ENCODE assay signal across 10 cellular contexts in the genomic region with DNA sequence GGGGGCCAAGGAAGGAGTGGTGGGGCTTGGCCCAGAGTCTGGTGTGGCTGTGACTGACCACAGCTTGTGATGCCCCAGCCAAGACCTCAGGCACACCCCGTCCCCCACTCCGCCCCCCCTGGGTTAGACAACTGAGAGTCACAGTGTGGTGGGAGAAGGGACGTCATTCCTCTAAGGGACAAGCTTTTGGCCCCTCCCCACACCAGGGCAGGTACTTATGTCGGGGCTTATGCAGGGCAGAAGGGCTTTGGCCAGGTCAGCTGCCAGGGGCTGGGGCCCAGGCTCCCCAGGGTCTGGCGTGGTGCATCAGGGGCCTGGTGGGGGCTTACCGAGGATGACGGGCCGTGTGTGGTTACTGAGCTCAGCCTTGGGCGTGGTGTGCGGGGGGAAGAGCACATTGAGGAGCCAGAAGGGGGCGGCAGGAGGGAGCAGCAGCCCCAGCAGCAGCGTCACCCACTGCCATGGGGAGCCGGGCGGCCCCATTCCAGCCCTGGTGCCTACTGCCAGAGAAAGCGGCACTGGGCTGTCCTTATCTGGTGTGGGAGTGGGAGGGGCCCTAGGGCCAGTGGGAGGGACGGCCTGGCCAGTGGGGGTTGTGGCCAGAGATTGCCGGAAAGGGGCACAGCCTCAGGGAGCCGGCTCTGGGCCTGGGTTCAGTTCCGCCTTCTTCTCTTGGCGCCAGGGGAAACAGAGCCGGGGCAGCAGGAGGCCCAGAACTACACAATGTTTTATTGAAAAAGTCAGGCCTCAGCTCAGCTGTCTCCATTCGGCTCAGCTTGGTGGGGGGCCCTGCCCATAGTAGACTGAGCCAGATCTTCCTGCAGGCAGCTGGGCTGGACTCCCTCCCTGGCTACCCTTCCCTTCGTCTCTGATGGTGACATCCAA. TPM values are rescaled to one million over a fixed set of nuclear protein-coding genes. Genes with fewer than 3 reads are reported as not detected.
DNase-seq lines count a peak whose midpoint lies in the region; ATAC-seq, FAIRE-seq and TF ChIP-seq lines count a peak whose summit lies in the region.
"Had no signal": no experiment of that assay in that cellular context is flagged by ENCODE, and none has a peak within 500 bp of the region (broad histone marks: within the 10 kb centered on the region; RNA-seq: fewer than 3 reads in every experiment).

LCAT (minus strand) TSS at position 502 of the 885 bp plus-strand sequence; CDS start at position 483, 19 bp downstream.

- intact Hi-C loops in Caco-2 (cut with micrococcal nuclease; ENCODE audit: unreplicated experiment), result no loop called here
- intact Hi-C loops in activated T-helper 2 cell treated with anti-CD3 and anti-CD28 coated beads, Interferon-gamma antibody, Interleukin-2, Interleukin-4, amounts not matched to agents 10 μg/mL and 5 μg/mL and 100 μg/mL, durations not matched to agents 14 hours and 24 hours and 36 hours (cut with micrococcal nuclease), result no loop called here
- intact Hi-C loops in pancreas (cut with DNase I), result no loop called here

- H3K27ac ChIP-seq in cardiac muscle cell, result no peak within 1 kb of the TSS
- H3K27ac ChIP-seq in pancreas, result no peak within 1 kb of the TSS

- TF ChIP-seq CTCF in Caco-2 (IDR thresholded peaks at IDR 0.05; ENCODE audit: insufficient read depth in 1 of 2, low read depth in 1 of 2, low read length in 1 of 2, severe bottlenecking in 1 of 2, unreplicated experiment in 1 of 2) (no peak), cardiac muscle cell (IDR thresholded peaks at IDR 0.05; ENCODE audit: low read depth, low read length) (no peak), pancreas (IDR thresholded peaks at IDR 0.05) (no peak)

- peaks cover 6% of the 10 kb centered on the region for H3K4me1 Mint-ChIP-seq in Caco-2 (ENCODE audit: low read depth, unreplicated experiment)
- peaks cover 16% of the 10 kb centered on the region for H3K4me1 Mint-ChIP-seq in activated T-helper 2 cell treated with anti-CD3 and anti-CD28 coated beads, Interferon-gamma antibody, Interleukin-2, Interleukin-4, amounts not matched to agents 10 μg/mL and 5 μg/mL and 100 μg/mL, durations not matched to agents 14 hours and 24 hours and 36 hours (ENCODE audit: low read depth)

- ATAC-seq in pancreas (peak in 3 of 4 donors; percentile 10 to 25 (median 20)), GM21423 (IDR thresholded peaks at IDR 0.05; ENCODE audit: unreplicated experiment) (no peak)

- H3K9me3 Mint-ChIP-seq in Caco-2 (ENCODE audit: unreplicated experiment), result no peaks in the 10 kb centered on the region
- no peaks in the 10 kb centered on the region for H3K9me3 Mint-ChIP-seq in activated T-helper 2 cell treated with anti-CD3 and anti-CD28 coated beads, Interferon-gamma antibody, Interleukin-2, Interleukin-4, amounts not matched to agents 10 μg/mL and 5 μg/mL and 100 μg/mL, durations not matched to agents 14 hours and 24 hours and 36 hours
- H3K9me3 Mint-ChIP-seq: activated naive CD4-positive, alpha-beta T cell treated with anti-CD3 and anti-CD28 coated beads, Interleukin-2, amount 50 U/mL, for 24 hours had no signal

- CTCF ChIA-PET in Caco-2 (lab: Charles Lee), result interaction anchor here (0.6 to 1.2 kb wide), 3 partner anchors 8 to 37 kb away, joined by 3 to 4 read pairs (median 4); no protein-coding TSS in a partner anchor

- no peaks in the 10 kb centered on the region for H3K27me3 ChIP-seq in Caco-2 (replicated peaks; ENCODE audit: control insufficient read depth, insufficient read depth, low read length)
- H3K27me3 ChIP-seq in cardiac muscle cell, result no peaks in the 10 kb centered on the region
- no peaks in the 10 kb centered on the region for H3K27me3 ChIP-seq in pancreas

- H3K27ac Mint-ChIP-seq in Caco-2 (ENCODE audit: unreplicated experiment), result no peak within 1 kb of the TSS
- no peak within 1 kb of the TSS for H3K27ac Mint-ChIP-seq in activated T-helper 2 cell treated with anti-CD3 and anti-CD28 coated beads, Interferon-gamma antibody, Interleukin-2, Interleukin-4, amounts not matched to agents 10 μg/mL and 5 μg/mL and 100 μg/mL, durations not matched to agents 14 hours and 24 hours and 36 hours
- H3K27ac Mint-ChIP-seq: activated naive CD4-positive, alpha-beta T cell treated with anti-CD3 and anti-CD28 coated beads, Interleukin-2, amount 50 U/mL, for 24 hours had no signal

- H3K4me1 ChIP-seq in Caco-2 (peaks cover 6% of the 10 kb centered on the region; the same call in 1 of the 2 replicates), cardiac muscle cell (ENCODE audit: low read depth) (no peaks in the 10 kb centered on the region), pancreas (no peaks in the 10 kb centered on the region)

- H3K36me3 ChIP-seq in Caco-2 (ENCODE audit: control insufficient read depth, insufficient read depth, low read length) (peaks cover 4% of the 10 kb centered on the region), cardiac muscle cell (peaks cover 30% of the 10 kb centered on the region), pancreas (peaks cover 4 to 45% (median 16%) of the 10 kb centered on the region in 3 donors)

- no peak for FAIRE-seq in pancreas (lab: Jason Lieb, UNC)

- WGBS in pancreas, 2 donors, result 82% methylated on average over 23 of the region's 23 CpGs

- no peaks in the 10 kb centered on the region for H3K27me3 Mint-ChIP-seq in Caco-2 (ENCODE audit: insufficient read depth, unreplicated experiment)
- no peaks in the 10 kb centered on the region for H3K27me3 Mint-ChIP-seq in activated T-helper 2 cell treated with anti-CD3 and anti-CD28 coated beads, Interferon-gamma antibody, Interleukin-2, Interleukin-4, amounts not matched to agents 10 μg/mL and 5 μg/mL and 100 μg/mL, durations not matched to agents 14 hours and 24 hours and 36 hours (ENCODE audit: low read depth)
- H3K27me3 Mint-ChIP-seq: activated naive CD4-positive, alpha-beta T cell treated with anti-CD3 and anti-CD28 coated beads, Interleukin-2, amount 50 U/mL, for 24 hours had no signal

- POLR2A ChIA-PET in Caco-2 (lab: Charles Lee), result interaction anchor here (0.6 kb wide), 1 partner anchor 249 kb away, joined by 6 read pairs; no protein-coding TSS in a partner anchor

- BruUV-seq in Caco-2 (replicated peaks; lab: Mats Ljungman, UMichigan), result no TSS peak

- H3K36me3 Mint-ChIP-seq in Caco-2 (ENCODE audit: insufficient read depth, unreplicated experiment), result peaks cover 93% of the 10 kb centered on the region
- peaks cover 21% of the 10 kb centered on the region for H3K36me3 Mint-ChIP-seq in activated T-helper 2 cell treated with anti-CD3 and anti-CD28 coated beads, Interferon-gamma antibody, Interleukin-2, Interleukin-4, amounts not matched to agents 10 μg/mL and 5 μg/mL and 100 μg/mL, durations not matched to agents 14 hours and 24 hours and 36 hours (ENCODE audit: low read depth)

- DNase-seq in Caco-2 (no peak), cardiac muscle cell (ENCODE audit: low read depth in 1 of 2, low spot score in 1 of 2) (peak in 1 of 2 donors; percentile 67), pancreas (peak in 1 of 6 donors; percentile 76), NCI-H1092 (lab: John Stamatoyannopoulos, UW) (no peak), NCI-H226 (no peak), iPS-NIHi7 (ENCODE audit: extremely low spot score) (no peak)
- no peak for DNase-seq in activated T-helper 2 cell treated with anti-CD3 and anti-CD28 coated beads, Interferon-gamma antibody, Interleukin-2, Interleukin-4, amounts not matched to agents 10 μg/mL and 5 μg/mL and 100 μg/mL, durations not matched to agents 14 hours and 24 hours and 36 hours (ENCODE audit: low spot score)
- DNase-seq: NCI-H345 had no signal

- H3K4me3 Mint-ChIP-seq in Caco-2 (ENCODE audit: unreplicated experiment), result no peak within 1 kb of the TSS
- no peak within 1 kb of the TSS for H3K4me3 Mint-ChIP-seq in activated T-helper 2 cell treated with anti-CD3 and anti-CD28 coated beads, Interferon-gamma antibody, Interleukin-2, Interleukin-4, amounts not matched to agents 10 μg/mL and 5 μg/mL and 100 μg/mL, durations not matched to agents 14 hours and 24 hours and 36 hours (ENCODE audit: low read depth)
- H3K4me3 Mint-ChIP-seq: activated naive CD4-positive, alpha-beta T cell treated with anti-CD3 and anti-CD28 coated beads, Interleukin-2, amount 50 U/mL, for 24 hours had no signal

- H3K9me3 ChIP-seq in Caco-2 (no peaks in the 10 kb centered on the region), cardiac muscle cell (ENCODE audit: low read depth) (no peaks in the 10 kb centered on the region), pancreas (no peaks in the 10 kb centered on the region)

- H3K4me3 ChIP-seq in Caco-2 (ENCODE audit: low read depth, low read length) (no peak within 1 kb of the TSS), cardiac muscle cell (no peak within 1 kb of the TSS), pancreas (no peak within 1 kb of the TSS)

RNA-seq across cellular contexts. Expression of gene LCAT, which starts in this region (rescaled TPM):
- total RNA-seq in Caco-2 (2022) (26.3 and 33.3 TPM in 2 replicates), cardiac muscle cell (11.3 and 13.4 TPM in 2 replicates), pancreas (10 to 100 TPM in 2 of 6 donors, 1 to 10 TPM in 4; 2.8 to 12.4 (median 8.5) TPM)
- total RNA-seq in activated T-helper 2 cell treated with anti-CD3 and anti-CD28 coated beads, Interferon-gamma antibody, Interleukin-2, Interleukin-4, amounts not matched to agents 10 μg/mL and 5 μg/mL and 100 μg/mL, durations not matched to agents 14 hours and 24 hours and 36 hours, result 20.0 and 22.0 TPM in 2 replicates
- polyA plus RNA-seq in cardiac muscle cell (13.8 and 18.4 TPM in 2 replicates), pancreas (10 to 100 TPM; 54.3 to 65.5 TPM)
